Comparison of ENCODE assay signal across 1 cellular context in the genomic region with DNA sequence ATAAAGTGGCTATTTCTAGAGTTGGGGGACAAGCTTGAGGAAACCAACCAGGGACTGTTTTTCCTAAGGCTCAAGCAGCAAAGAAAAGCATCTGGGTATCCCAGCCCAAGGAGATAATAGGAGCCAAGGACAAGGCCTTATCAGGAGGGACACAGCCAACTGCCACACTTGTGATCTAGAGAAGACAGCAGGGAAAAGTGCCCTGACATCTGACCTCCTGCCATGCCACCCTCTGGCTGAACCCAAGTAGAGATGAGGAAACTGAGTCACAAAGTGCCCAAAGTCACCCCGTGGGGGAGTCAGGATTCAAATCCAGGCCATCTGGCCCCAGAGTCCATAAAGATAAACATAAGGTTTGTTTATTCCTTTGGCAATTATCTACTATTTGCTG.
TF ChIP-seq lines count a peak whose summit lies in the region.

No MANE protein-coding gene starts in this region.

TF ChIP-seq in HepG2, 621 proteins besides CTCF, POLR2A, EP300 and RAD21:
- TF ChIP-seq PHF21A (CRISPR knock-in tag; IDR thresholded peaks at IDR 0.05) (0 out of 2 replicates have a peak, but pooled peaks have one; percentile 21), ZNF549 (CRISPR knock-in tag; IDR thresholded peaks at IDR 0.05) (no peak), ZNF749 (CRISPR knock-in tag; IDR thresholded peaks at IDR 0.05; ENCODE audit: borderline replicate concordance) (no peak), ZNF746 (CRISPR knock-in tag; IDR thresholded peaks at IDR 0.05) (peak; percentile 37; the same call in 1 of the 2 replicates), ZNF234 (CRISPR knock-in tag; conservative IDR thresholded peaks at IDR 0.05) (0 out of 2 replicates have a peak, but pooled peaks have one; percentile 31), ZNF329 (CRISPR knock-in tag; IDR thresholded peaks at IDR 0.05; ENCODE audit: low read depth) (0 out of 2 replicates have a peak, but pooled peaks have one; percentile 11), KDM6A (CRISPR knock-in tag; IDR thresholded peaks at IDR 0.05; ENCODE audit: low read depth) (0 out of 2 replicates have a peak, but pooled peaks have one; percentile 6), ZNF547 (CRISPR knock-in tag; IDR thresholded peaks at IDR 0.05) (no peak), ZNF790 (CRISPR knock-in tag; IDR thresholded peaks at IDR 0.05; ENCODE audit: borderline replicate concordance) (0 out of 2 replicates have a peak, but pooled peaks have one; percentile 58)
- TF ChIP-seq, protein P1, sequence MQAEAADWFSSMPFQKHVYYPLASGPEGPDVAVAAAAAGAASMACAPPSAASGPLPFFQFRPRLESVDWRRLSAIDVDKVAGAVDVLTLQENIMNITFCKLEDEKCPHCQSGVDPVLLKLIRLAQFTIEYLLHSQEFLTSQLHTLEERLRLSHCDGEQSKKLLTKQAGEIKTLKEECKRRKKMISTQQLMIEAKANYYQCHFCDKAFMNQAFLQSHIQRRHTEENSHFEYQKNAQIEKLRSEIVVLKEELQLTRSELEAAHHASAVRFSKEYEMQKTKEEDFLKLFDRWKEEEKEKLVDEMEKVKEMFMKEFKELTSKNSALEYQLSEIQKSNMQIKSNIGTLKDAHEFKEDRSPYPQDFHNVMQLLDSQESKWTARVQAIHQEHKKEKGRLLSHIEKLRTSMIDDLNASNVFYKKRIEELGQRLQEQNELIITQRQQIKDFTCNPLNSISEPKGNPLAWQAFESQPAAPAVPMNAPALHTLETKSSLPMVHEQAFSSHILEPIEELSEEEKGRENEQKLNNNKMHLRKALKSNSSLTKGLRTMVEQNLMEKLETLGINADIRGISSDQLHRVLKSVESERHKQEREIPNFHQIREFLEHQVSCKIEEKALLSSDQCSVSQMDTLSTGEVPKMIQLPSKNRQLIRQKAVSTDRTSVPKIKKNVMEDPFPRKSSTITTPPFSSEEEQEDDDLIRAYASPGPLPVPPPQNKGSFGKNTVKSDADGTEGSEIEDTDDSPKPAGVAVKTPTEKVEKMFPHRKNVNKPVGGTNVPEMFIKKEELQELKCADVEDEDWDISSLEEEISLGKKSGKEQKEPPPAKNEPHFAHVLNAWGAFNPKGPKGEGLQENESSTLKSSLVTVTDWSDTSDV (CRISPR knock-in tag; IDR thresholded peaks at IDR 0.05), result 0 out of 2 replicates have a peak, but pooled peaks have one; percentile 10
- TF ChIP-seq, protein P2, sequence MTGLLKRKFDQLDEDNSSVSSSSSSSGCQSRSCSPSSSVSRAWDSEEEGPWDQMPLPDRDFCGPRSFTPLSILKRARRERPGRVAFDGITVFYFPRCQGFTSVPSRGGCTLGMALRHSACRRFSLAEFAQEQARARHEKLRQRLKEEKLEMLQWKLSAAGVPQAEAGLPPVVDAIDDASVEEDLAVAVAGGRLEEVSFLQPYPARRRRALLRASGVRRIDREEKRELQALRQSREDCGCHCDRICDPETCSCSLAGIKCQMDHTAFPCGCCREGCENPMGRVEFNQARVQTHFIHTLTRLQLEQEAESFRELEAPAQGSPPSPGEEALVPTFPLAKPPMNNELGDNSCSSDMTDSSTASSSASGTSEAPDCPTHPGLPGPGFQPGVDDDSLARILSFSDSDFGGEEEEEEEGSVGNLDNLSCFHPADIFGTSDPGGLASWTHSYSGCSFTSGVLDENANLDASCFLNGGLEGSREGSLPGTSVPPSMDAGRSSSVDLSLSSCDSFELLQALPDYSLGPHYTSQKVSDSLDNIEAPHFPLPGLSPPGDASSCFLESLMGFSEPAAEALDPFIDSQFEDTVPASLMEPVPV (CRISPR knock-in tag; IDR thresholded peaks at IDR 0.05), result 0 out of 2 replicates have a peak, but pooled peaks have one; percentile 13
TF ChIP-seq in HepG2: peak in this region for 8.
